In the genomic region with DNA sequence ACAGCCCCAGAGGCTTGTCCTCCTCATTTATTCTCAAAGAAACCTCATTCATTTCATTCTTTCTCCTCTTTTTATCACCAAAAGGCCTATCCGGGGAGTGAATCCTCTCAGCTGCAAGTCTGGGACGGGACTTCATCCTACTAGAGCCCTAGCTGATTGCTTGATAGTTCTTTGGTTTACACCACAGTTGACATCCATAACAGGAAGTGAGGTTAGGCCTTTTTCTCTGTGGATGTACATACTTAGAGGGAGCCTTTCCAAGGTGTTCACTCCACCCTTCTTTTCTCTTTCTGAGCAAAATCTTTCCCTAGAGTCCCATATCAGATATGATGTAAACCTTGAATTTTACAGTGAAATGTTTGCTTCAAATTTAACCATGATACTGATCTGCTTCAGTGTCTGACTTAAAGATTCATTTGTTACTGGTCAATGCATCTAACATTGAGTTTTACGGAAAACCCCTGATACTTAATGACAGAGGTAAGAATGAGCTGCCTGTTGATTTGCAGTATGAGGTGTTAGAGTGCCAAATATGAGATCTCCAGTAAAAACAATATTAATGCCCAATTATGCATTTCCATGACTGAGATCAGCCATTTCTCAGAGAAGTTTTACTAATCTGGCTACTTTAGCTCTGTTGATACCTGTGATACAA, we compare ENCODE assay signal across 22 cellular contexts. TPM values are rescaled to one million over a fixed set of nuclear protein-coding genes. Genes with fewer than 3 reads are reported as not detected.
DNase-seq lines count a peak whose midpoint lies in the region; ATAC-seq and TF ChIP-seq lines count a peak whose summit lies in the region.
"Had no signal": no experiment of that assay in that cellular context is flagged by ENCODE, and none has a peak within 500 bp of the region (broad histone marks: within the 10 kb centered on the region; RNA-seq: fewer than 3 reads in every experiment).

No MANE protein-coding gene starts in this region.

- no peak for ATAC-seq in GM21447 (IDR thresholded peaks at IDR 0.05; ENCODE audit: unreplicated experiment)
- no peak for ATAC-seq in HG03571 (IDR thresholded peaks at IDR 0.05; ENCODE audit: unreplicated experiment)

- H3K27ac Mint-ChIP-seq in activated naive CD4-positive, alpha-beta T cell treated with anti-CD3 and anti-CD28 coated beads, Interleukin-2, amount 10 ng/mL, durations not matched to agents 7 days and 5 days, result peak overlapping the region; percentile 29
- peak overlapping the region; percentile 66 for H3K27ac Mint-ChIP-seq in Calu3 (ENCODE audit: unreplicated experiment)
- H3K27ac Mint-ChIP-seq in activated T-helper 2 cell treated with anti-CD3 and anti-CD28 coated beads, Interferon-gamma antibody, Interleukin-2, Interleukin-4, amounts not matched to agents 10 μg/mL and 5 μg/mL and 100 μg/mL, durations not matched to agents 14 hours and 24 hours and 36 hours, result peak overlapping the region; percentile 69
- H3K27ac Mint-ChIP-seq: CD4-positive, alpha-beta memory T cell had no signal

- H3K27me3 Mint-ChIP-seq in activated naive CD4-positive, alpha-beta T cell treated with anti-CD3 and anti-CD28 coated beads, Interleukin-2, amount 10 ng/mL, durations not matched to agents 7 days and 5 days, result no peaks in the 10 kb centered on the region
- H3K27me3 Mint-ChIP-seq in Calu3 (ENCODE audit: unreplicated experiment), result no peaks in the 10 kb centered on the region
- H3K27me3 Mint-ChIP-seq in activated T-helper 2 cell treated with anti-CD3 and anti-CD28 coated beads, Interferon-gamma antibody, Interleukin-2, Interleukin-4, amounts not matched to agents 10 μg/mL and 5 μg/mL and 100 μg/mL, durations not matched to agents 14 hours and 24 hours and 36 hours (ENCODE audit: low read depth), result no peaks in the 10 kb centered on the region

- no TSS peak for BruUV-seq in Calu3 (replicated peaks; lab: Mats Ljungman, UMichigan)

- H3K9me3 Mint-ChIP-seq in activated naive CD4-positive, alpha-beta T cell treated with anti-CD3 and anti-CD28 coated beads, Interleukin-2, amount 10 ng/mL, durations not matched to agents 7 days and 5 days, result no peaks in the 10 kb centered on the region
- peaks cover 3% of the 10 kb centered on the region for H3K9me3 Mint-ChIP-seq in Calu3 (ENCODE audit: low read depth, unreplicated experiment)
- no peaks in the 10 kb centered on the region for H3K9me3 Mint-ChIP-seq in activated T-helper 2 cell treated with anti-CD3 and anti-CD28 coated beads, Interferon-gamma antibody, Interleukin-2, Interleukin-4, amounts not matched to agents 10 μg/mL and 5 μg/mL and 100 μg/mL, durations not matched to agents 14 hours and 24 hours and 36 hours

- CTCF ChIA-PET in activated naive CD4-positive, alpha-beta T cell treated with anti-CD3 and anti-CD28 coated beads, Interleukin-2, amount 10 ng/mL, durations not matched to agents 7 days and 5 days (lab: Charles Lee), result no interaction called here
- CTCF ChIA-PET in Calu3 (lab: Charles Lee), result no interaction called here

- intact Hi-C loops in Calu3 (cut with micrococcal nuclease; ENCODE audit: unreplicated experiment), result no loop called here
- intact Hi-C loops in activated T-helper 2 cell treated with anti-CD3 and anti-CD28 coated beads, Interferon-gamma antibody, Interleukin-2, Interleukin-4, amounts not matched to agents 10 μg/mL and 5 μg/mL and 100 μg/mL, durations not matched to agents 14 hours and 24 hours and 36 hours (cut with micrococcal nuclease), result loop anchor here (1.0 to 10.0 kb wide), 2 partner anchors 280 to 350 kb away; no protein-coding TSS in a partner anchor

- no peak for DNase-seq in activated naive CD4-positive, alpha-beta T cell treated with anti-CD3 and anti-CD28 coated beads, Interleukin-2, amount 10 ng/mL, durations not matched to agents 7 days and 5 days
- DNase-seq in activated naive CD4-positive, alpha-beta T cell treated with Interleukin-2 at 50 U/mL for 16 hours, result no peak
- DNase-seq in Calu3, result no peak
- DNase-seq in activated T-helper 2 cell treated with anti-CD3 and anti-CD28 coated beads, Interferon-gamma antibody, Interleukin-2, Interleukin-4, amounts not matched to agents 10 μg/mL and 5 μg/mL and 100 μg/mL, durations not matched to agents 14 hours and 24 hours and 36 hours (ENCODE audit: low spot score), result no peak
- no peak for DNase-seq in NCI-H1417 treated with DMSO at 0.1 percent for 48 hours (lab: John Stamatoyannopoulos, UW)
- DNase-seq: BE2C; CD4-positive, alpha-beta memory T cell; GOT3; NCI-H1105 treated with DMSO at 0.1 percent for 48 hours; NCI-H1694 treated with DMSO at 0.1 percent for 48 hours; NCI-H2081 treated with DMSO at 0.1 percent for 48 hours; NCI-H2171 treated with DMSO at 0.1 percent for 48 hours; NCI-H524 treated with DMSO at 0.1 percent for 48 hours; NCI-H82; Right ventricle myocardium superior had no signal

- peaks cover 20% of the 10 kb centered on the region for H3K4me1 Mint-ChIP-seq in activated naive CD4-positive, alpha-beta T cell treated with anti-CD3 and anti-CD28 coated beads, Interleukin-2, amount 10 ng/mL, durations not matched to agents 7 days and 5 days
- peaks cover 46% of the 10 kb centered on the region for H3K4me1 Mint-ChIP-seq in Calu3 (ENCODE audit: low read depth, unreplicated experiment)
- H3K4me1 Mint-ChIP-seq in activated T-helper 2 cell treated with anti-CD3 and anti-CD28 coated beads, Interferon-gamma antibody, Interleukin-2, Interleukin-4, amounts not matched to agents 10 μg/mL and 5 μg/mL and 100 μg/mL, durations not matched to agents 14 hours and 24 hours and 36 hours (ENCODE audit: low read depth), result peaks cover 24% of the 10 kb centered on the region
- H3K4me1 Mint-ChIP-seq: CD4-positive, alpha-beta memory T cell had no signal

- H3K36me3 Mint-ChIP-seq in activated naive CD4-positive, alpha-beta T cell treated with anti-CD3 and anti-CD28 coated beads, Interleukin-2, amount 10 ng/mL, durations not matched to agents 7 days and 5 days, result no peaks in the 10 kb centered on the region
- no peaks in the 10 kb centered on the region for H3K36me3 Mint-ChIP-seq in Calu3 (ENCODE audit: insufficient read depth, unreplicated experiment)
- H3K36me3 Mint-ChIP-seq in activated T-helper 2 cell treated with anti-CD3 and anti-CD28 coated beads, Interferon-gamma antibody, Interleukin-2, Interleukin-4, amounts not matched to agents 10 μg/mL and 5 μg/mL and 100 μg/mL, durations not matched to agents 14 hours and 24 hours and 36 hours (ENCODE audit: low read depth), result no peaks in the 10 kb centered on the region
- H3K36me3 Mint-ChIP-seq: CD4-positive, alpha-beta memory T cell had no signal

- TF ChIP-seq CTCF in Calu3 (IDR thresholded peaks at IDR 0.05; ENCODE audit: unreplicated experiment), result no peak

- no peak overlapping the region for H3K4me3 Mint-ChIP-seq in activated naive CD4-positive, alpha-beta T cell treated with anti-CD3 and anti-CD28 coated beads, Interleukin-2, amount 10 ng/mL, durations not matched to agents 7 days and 5 days
- no peak overlapping the region for H3K4me3 Mint-ChIP-seq in Calu3 (ENCODE audit: low read depth, unreplicated experiment)
- no peak overlapping the region for H3K4me3 Mint-ChIP-seq in activated T-helper 2 cell treated with anti-CD3 and anti-CD28 coated beads, Interferon-gamma antibody, Interleukin-2, Interleukin-4, amounts not matched to agents 10 μg/mL and 5 μg/mL and 100 μg/mL, durations not matched to agents 14 hours and 24 hours and 36 hours (ENCODE audit: low read depth)
- H3K4me3 Mint-ChIP-seq: CD4-positive, alpha-beta memory T cell had no signal

RNA-seq across cellular contexts. Expression of gene CXCL5, which starts 16.8 kb away (rescaled TPM):
- 1,110 and 1,906 TPM in 2 replicates for total RNA-seq in Calu3 (2022)
- not detected in 2 replicates for total RNA-seq in activated T-helper 2 cell treated with anti-CD3 and anti-CD28 coated beads, Interferon-gamma antibody, Interleukin-2, Interleukin-4, amounts not matched to agents 10 μg/mL and 5 μg/mL and 100 μg/mL, durations not matched to agents 14 hours and 24 hours and 36 hours
- total RNA-seq: A673; CD4-positive, alpha-beta memory T cell; Daoy; IMR-90; SK-MEL-5 had no signal

RNA-seq across cellular contexts. Expression of gene CXCL3, which starts 23.2 kb away (rescaled TPM):
- 80.8 and 153 TPM in 2 replicates for total RNA-seq in Calu3 (2022)
- total RNA-seq in activated T-helper 2 cell treated with anti-CD3 and anti-CD28 coated beads, Interferon-gamma antibody, Interleukin-2, Interleukin-4, amounts not matched to agents 10 μg/mL and 5 μg/mL and 100 μg/mL, durations not matched to agents 14 hours and 24 hours and 36 hours, result 0.14 TPM in 1 of 2 replicates, not detected in the other
- total RNA-seq: CD4-positive, alpha-beta memory T cell had no signal

RNA-seq across cellular contexts. Expression of gene PPBP, which starts 27.3 kb away (rescaled TPM):
- total RNA-seq in Calu3 (2022), result not detected in 2 replicates
- not detected in 2 replicates for total RNA-seq in activated T-helper 2 cell treated with anti-CD3 and anti-CD28 coated beads, Interferon-gamma antibody, Interleukin-2, Interleukin-4, amounts not matched to agents 10 μg/mL and 5 μg/mL and 100 μg/mL, durations not matched to agents 14 hours and 24 hours and 36 hours
- total RNA-seq: A673; CD4-positive, alpha-beta memory T cell; Daoy; IMR-90; M059J; SK-MEL-5 had no signal

RNA-seq across cellular contexts. Expression of gene PF4, which starts 33.4 kb away (rescaled TPM):
- 0.93 and 1.3 TPM in 2 replicates for total RNA-seq in Calu3 (2022)
- total RNA-seq in activated T-helper 2 cell treated with anti-CD3 and anti-CD28 coated beads, Interferon-gamma antibody, Interleukin-2, Interleukin-4, amounts not matched to agents 10 μg/mL and 5 μg/mL and 100 μg/mL, durations not matched to agents 14 hours and 24 hours and 36 hours, result not detected in 2 replicates
- total RNA-seq: A673; CD4-positive, alpha-beta memory T cell; Daoy; IMR-90; M059J; Right ventricle myocardium superior had no signal

Comparison
In these comparisons a context has a peak if more than half of its experiments do, and no peak if none do; other contexts are left out.
1. RNA of gene CXCL5, which starts 16.8 kb away (total RNA-seq): 1,110 to 1,906 TPM in Calu3; not detected in activated T-helper 2 cell treated with anti-CD3 and anti-CD28 coated beads, Interferon-gamma antibody, Interleukin-2, Interleukin-4, amounts not matched to agents 10 μg/mL and 5 μg/mL and 100 μg/mL, durations not matched to agents 14 hours and 24 hours and 36 hours; every median in the first group is over 1,000 times any median in the second.
2. RNA of gene CXCL3, which starts 23.2 kb away (total RNA-seq): 80.8 to 153 TPM in Calu3; 0.14 TPM in activated T-helper 2 cell treated with anti-CD3 and anti-CD28 coated beads, Interferon-gamma antibody, Interleukin-2, Interleukin-4, amounts not matched to agents 10 μg/mL and 5 μg/mL and 100 μg/mL, durations not matched to agents 14 hours and 24 hours and 36 hours; every median in the first group is over 10 times any median in the second.
3. Peak in every context shown above with its lines, with median percentiles within 50 percentile points of each other: H3K27ac Mint-ChIP-seq.